16 cellular contexts compared by ENCODE assay signal in genomic region chr4:57071340-57071739, GRCh38. TPM values are rescaled to one million over a fixed set of nuclear protein-coding genes. Genes with fewer than 3 reads are reported as not detected.
A peak's percentile ranks its signal among the peaks of the same experiment; 100 is the strongest.
DNase-seq lines count a peak whose midpoint lies in the region; ATAC-seq and TF ChIP-seq lines count a peak whose summit lies in the region.
"Had no signal": no experiment of that assay in that cellular context is flagged by ENCODE, and none has a peak within 500 bp of the region (broad histone marks: within the 10 kb centered on the region; RNA-seq: fewer than 3 reads in every experiment).

No MANE protein-coding gene starts in this region.

- TF ChIP-seq CTCF in gastroesophageal sphincter (IDR thresholded peaks at IDR 0.05) (no peak), sigmoid colon (IDR thresholded peaks at IDR 0.05) (no peak)

- 60% methylated on average over 1 of the region's 2 CpGs; no CpG with 5 or more reads in 1 of the 2 donors for WGBS in gastroesophageal sphincter (ENCODE audit: low coverage in 1 of 2), 2 donors
- WGBS in sigmoid colon, 2 donors: 43 to 72% methylated on average over 2 of the region's 2 CpGs

- H3K27ac ChIP-seq in gastroesophageal sphincter (peak overlapping the region in 3 of 4 donors; percentile 13 to 37 (median 36)), sigmoid colon (peak overlapping the region in 3 of 4 donors; percentile 6 to 30 (median 22))

- DNase-seq in GM03348 (ENCODE audit: low spot score) (peak; percentile 52), SKM-1 treated with dmso at 0.1 percent for 144 hours (lab: John Stamatoyannopoulos, UW; ENCODE audit: unreplicated experiment) (peak; percentile 26), sigmoid colon (no peak)
- no peak for DNase-seq in activated CD4-positive, alpha-beta T cell treated with anti-CD3 and anti-CD28 coated beads, Interleukin-2, amount 50 U/mL, for 4 hours
- DNase-seq: activated CD8-positive, alpha-beta T cell treated with anti-CD3 and anti-CD28 coated beads, Interleukin-2, amount 10 ng/mL, durations not matched to agents 7 days and 5 days; C1 segment of cervical spinal cord; GDM1; MG63; NCI-H524 treated with DMSO at 0.1 percent for 48 hours; T-cell had no signal

- H3K9me3 ChIP-seq in gastroesophageal sphincter (no peaks in the 10 kb centered on the region), sigmoid colon (no peaks in the 10 kb centered on the region)
- H3K9me3 ChIP-seq: MG63, uterus had no signal

- peaks cover 0 to 67% (median 6%) of the 10 kb centered on the region in 3 donors for H3K4me1 ChIP-seq in gastroesophageal sphincter
- H3K4me1 ChIP-seq in sigmoid colon: peaks cover 0 to 37% (median 26%) of the 10 kb centered on the region in 4 donors
- H3K4me1 ChIP-seq: uterus had no signal

- TF ChIP-seq EP300 in gastroesophageal sphincter (IDR thresholded peaks at IDR 0.05) (no peak), sigmoid colon (IDR thresholded peaks at IDR 0.05) (no peak)

- ATAC-seq in gastroesophageal sphincter: peak; percentile 82
- ATAC-seq in GM19035 (IDR thresholded peaks at IDR 0.05; ENCODE audit: unreplicated experiment): no peak
- no peak for ATAC-seq in HG03280 (IDR thresholded peaks at IDR 0.05; ENCODE audit: unreplicated experiment)
- ATAC-seq in HG02970 (IDR thresholded peaks at IDR 0.05; ENCODE audit: low FRiP score, unreplicated experiment): no peak
- ATAC-seq: activated CD8-positive, alpha-beta T cell treated with anti-CD3 and anti-CD28 coated beads, Interleukin-2, amount 10 ng/mL, durations not matched to agents 7 days and 5 days; T-cell had no signal

- TF ChIP-seq POLR2A in gastroesophageal sphincter (IDR thresholded peaks at IDR 0.05) (no peak), sigmoid colon (IDR thresholded peaks at IDR 0.05) (no peak)

- H3K36me3 ChIP-seq in gastroesophageal sphincter (no peaks in the 10 kb centered on the region), sigmoid colon (no peaks in the 10 kb centered on the region)
- H3K36me3 ChIP-seq: uterus had no signal

- H3K4me3 ChIP-seq in gastroesophageal sphincter (no peak overlapping the region), sigmoid colon (no peak overlapping the region)
- H3K4me3 ChIP-seq: MG63, skin epidermis, uterus had no signal

- H3K27me3 ChIP-seq in gastroesophageal sphincter (no peaks in the 10 kb centered on the region), sigmoid colon (no peaks in the 10 kb centered on the region)
- H3K27me3 ChIP-seq: MG63, uterus had no signal

- intact Hi-C loops in sigmoid colon (cut with DNase I): no loop called here

RNA-seq across cellular contexts. Expression of gene IGFBP7, which starts 38.8 kb away (rescaled TPM):
- 100 to 1,000 TPM; 478 to 876 (median 798) TPM for total RNA-seq in gastroesophageal sphincter
- total RNA-seq in sigmoid colon: 100 to 1,000 TPM; 474 to 834 (median 779) TPM
- polyA plus RNA-seq in sigmoid colon: 100 to 1,000 TPM in 1 of 3 donors, 10 to 100 TPM in 2; 29.8 to 199 (median 46.2) TPM
- total RNA-seq: activated CD8-positive, alpha-beta T cell treated with anti-CD3 and anti-CD28 coated beads, Interleukin-2, amount 10 ng/mL, durations not matched to agents 7 days and 5 days had no signal

Comparison
In these comparisons a context has a peak if more than half of its experiments do, and no peak if none do; other contexts are left out.
1. DNase-seq: peak in GM03348 (single experiment) and SKM-1 treated with dmso at 0.1 percent for 144 hours (single experiment); none in sigmoid colon (single experiment) and activated CD4-positive, alpha-beta T cell treated with anti-CD3 and anti-CD28 coated beads, Interleukin-2, amount 50 U/mL, for 4 hours (0 of 2).